ENCODE assay signal across 1 cellular context in the genomic region with DNA sequence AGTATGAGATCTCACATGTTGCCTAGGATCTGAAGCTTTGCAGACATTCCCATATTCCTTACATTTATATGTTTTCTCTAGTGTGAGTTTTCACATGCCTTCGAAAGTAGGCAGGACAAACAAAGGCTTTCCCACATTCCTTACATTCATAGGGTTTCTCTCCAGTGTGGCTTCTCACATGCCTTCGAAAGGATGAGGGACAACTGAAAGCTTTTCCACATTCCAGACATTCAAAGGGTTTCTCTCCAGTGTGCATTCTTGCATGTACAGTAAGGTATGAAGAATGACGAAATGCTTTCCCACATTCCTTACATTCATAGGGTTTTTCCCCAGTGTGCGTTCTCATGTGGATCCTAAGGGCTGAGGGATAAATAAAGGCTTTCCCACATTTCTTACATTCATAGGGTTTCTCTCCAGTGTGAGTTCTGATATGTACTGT.
TF ChIP-seq lines count a peak whose summit lies in the region.

No MANE protein-coding gene starts in this region.

TF ChIP-seq in HEK293, 187 proteins besides CTCF, POLR2A, EP300 and RAD21 (continued from another document):
- TF ChIP-seq, protein P1, sequence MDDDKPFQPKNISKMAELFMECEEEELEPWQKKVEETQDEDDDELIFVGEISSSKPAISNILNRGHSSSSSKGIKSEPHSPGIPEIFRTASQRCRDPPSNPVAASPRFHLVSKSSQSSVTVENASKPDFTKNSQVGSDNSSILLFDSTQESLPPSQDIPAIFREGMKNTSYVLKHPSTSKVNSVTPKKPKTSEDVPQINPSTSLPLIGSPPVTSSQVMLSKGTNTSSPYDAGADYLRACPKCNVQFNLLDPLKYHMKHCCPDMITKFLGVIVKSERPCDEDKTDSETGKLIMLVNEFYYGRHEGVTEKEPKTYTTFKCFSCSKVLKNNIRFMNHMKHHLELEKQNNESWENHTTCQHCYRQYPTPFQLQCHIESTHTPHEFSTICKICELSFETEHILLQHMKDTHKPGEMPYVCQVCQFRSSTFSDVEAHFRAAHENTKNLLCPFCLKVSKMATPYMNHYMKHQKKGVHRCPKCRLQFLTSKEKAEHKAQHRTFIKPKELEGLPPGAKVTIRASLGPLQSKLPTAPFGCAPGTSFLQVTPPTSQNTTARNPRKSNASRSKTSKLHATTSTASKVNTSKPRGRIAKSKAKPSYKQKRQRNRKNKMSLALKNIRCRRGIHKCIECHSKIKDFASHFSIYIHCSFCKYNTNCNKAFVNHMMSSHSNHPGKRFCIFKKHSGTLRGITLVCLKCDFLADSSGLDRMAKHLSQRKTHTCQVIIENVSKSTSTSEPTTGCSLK (tag by site-specific recombination; IDR thresholded peaks at IDR 0.05), result no peak
- TF ChIP-seq TRIM28 (IDR thresholded peaks at IDR 0.05; ENCODE audit: borderline replicate concordance, low read length), result peak; percentile 67; the same call in 1 of the 2 replicates
- TF ChIP-seq, protein P2, sequence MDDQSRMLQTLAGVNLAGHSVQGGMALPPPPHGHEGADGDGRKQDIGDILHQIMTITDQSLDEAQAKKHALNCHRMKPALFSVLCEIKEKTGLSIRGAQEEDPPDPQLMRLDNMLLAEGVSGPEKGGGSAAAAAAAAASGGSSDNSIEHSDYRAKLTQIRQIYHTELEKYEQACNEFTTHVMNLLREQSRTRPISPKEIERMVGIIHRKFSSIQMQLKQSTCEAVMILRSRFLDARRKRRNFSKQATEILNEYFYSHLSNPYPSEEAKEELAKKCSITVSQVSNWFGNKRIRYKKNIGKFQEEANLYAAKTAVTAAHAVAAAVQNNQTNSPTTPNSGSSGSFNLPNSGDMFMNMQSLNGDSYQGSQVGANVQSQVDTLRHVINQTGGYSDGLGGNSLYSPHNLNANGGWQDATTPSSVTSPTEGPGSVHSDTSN (CRISPR knock-in tag; IDR thresholded peaks at IDR 0.05), result no peak
- TF ChIP-seq ZNF404 (tag by site-specific recombination; IDR thresholded peaks at IDR 0.05), result no peak
